6 cellular contexts compared by ENCODE assay signal in the genomic region with DNA sequence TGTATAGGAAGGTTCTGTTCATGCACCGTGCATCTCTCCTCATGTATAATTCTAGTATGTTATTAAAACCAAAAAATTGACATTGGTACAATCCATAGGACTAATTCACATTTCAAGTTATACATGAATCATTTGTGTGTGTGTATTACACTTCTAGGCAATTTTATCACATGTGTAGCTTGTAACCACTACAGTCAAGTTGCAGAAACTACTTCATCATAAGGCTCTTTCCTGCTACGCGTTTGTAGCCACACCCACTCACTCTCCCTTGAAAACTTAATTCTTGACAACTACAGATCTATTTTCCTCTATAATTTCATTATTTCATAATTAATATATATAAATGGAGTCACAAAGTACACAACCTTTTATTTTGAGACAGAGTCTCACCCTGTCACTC. TPM values are rescaled to one million over a fixed set of nuclear protein-coding genes. Genes with fewer than 3 reads are reported as not detected.
DNase-seq lines count a peak whose midpoint lies in the region; ATAC-seq and TF ChIP-seq lines count a peak whose summit lies in the region.
"Not testable (repeated sequence)": the region's sequence is repeated elsewhere in the genome, so short reads cannot be mapped to it uniquely, and the experiment has no call there.

No MANE protein-coding gene starts in this region.

- not testable (repeated sequence) for H3K27me3 ChIP-seq in trophoblast cell (ENCODE audit: insufficient read depth, low read length)

- peak overlapping the region; percentile 62 for H3K4ac ChIP-seq in trophoblast cell (ENCODE audit: low read depth, low read length)

- not testable (repeated sequence) for BruUV-seq in MCF 10A (replicated peaks; lab: Mats Ljungman, UMichigan)

- not testable (repeated sequence) for TF ChIP-seq CTCF in MCF 10A (IDR thresholded peaks at IDR 0.05; ENCODE audit: unreplicated experiment)

- not testable (repeated sequence) for H3K14ac ChIP-seq in trophoblast cell (ENCODE audit: low read length)

- not testable (repeated sequence) for H3K9ac ChIP-seq in trophoblast cell (ENCODE audit: low read length)

- not testable (repeated sequence) for H3K23ac ChIP-seq in trophoblast cell (ENCODE audit: low read length)

- not testable (repeated sequence) for H3K36me3 ChIP-seq in trophoblast cell (ENCODE audit: control insufficient read depth in 1 of 2, insufficient read depth in 2 of 2, low read length in 2 of 2)

- H3K79me2 ChIP-seq in trophoblast cell (ENCODE audit: control insufficient read depth, insufficient read depth, low read length, poor library complexity) = not testable (repeated sequence)

- H3K36me3 Mint-ChIP-seq in T-helper 1 cell treated with Interleukin-12 subunit alpha and Interleukin-12 subunit beta and Interleukin-4 antibody, amounts not matched to agents 30 μg/mL and 1 μg/mL, for 36 hours (ENCODE audit: low read depth); activated T-cell treated with anti-CD3 and anti-CD28 coated beads, Interleukin-2, amount 50 U/mL, for 72 hours (ENCODE audit: insufficient read depth in 2 of 2): not testable (repeated sequence)
- H3K36me3 Mint-ChIP-seq in MCF 10A (ENCODE audit: insufficient read depth, unreplicated experiment) (peaks cover 12% of the 10 kb centered on the region), memory B cell (peaks cover 14% of the 10 kb centered on the region)

- H3K79me1 ChIP-seq in trophoblast cell (ENCODE audit: low read length) = not testable (repeated sequence)

- H4K91ac ChIP-seq in trophoblast cell (ENCODE audit: low read depth, low read length) = not testable (repeated sequence)

- not testable (repeated sequence) for H2AK5ac ChIP-seq in trophoblast cell (ENCODE audit: low read length)

- not testable (repeated sequence) for H2BK5ac ChIP-seq in trophoblast cell (ENCODE audit: low read depth, low read length, poor library complexity)

- not testable (repeated sequence) for H3K4me3 ChIP-seq in trophoblast cell (ENCODE audit: low read depth, low read length)

- peaks cover 14% of the 10 kb centered on the region for H3K4me1 Mint-ChIP-seq in T-helper 1 cell treated with Interleukin-12 subunit alpha and Interleukin-12 subunit beta and Interleukin-4 antibody, amounts not matched to agents 30 μg/mL and 1 μg/mL, for 36 hours (ENCODE audit: low read depth)
- peaks cover 30% of the 10 kb centered on the region for H3K4me1 Mint-ChIP-seq in activated T-cell treated with anti-CD3 and anti-CD28 coated beads, Interleukin-2, amount 50 U/mL, for 72 hours (ENCODE audit: low read depth)
- H3K4me1 Mint-ChIP-seq in MCF 10A (ENCODE audit: insufficient read depth, unreplicated experiment) = not testable (repeated sequence)
- H3K4me1 Mint-ChIP-seq in memory B cell = peaks cover 14% of the 10 kb centered on the region

- H3K27ac ChIP-seq in trophoblast cell (ENCODE audit: low read depth, low read length) = not testable (repeated sequence)

- DNase-seq in activated T-cell treated with anti-CD3 and anti-CD28 coated beads, Interleukin-2, amount 50 U/mL, for 72 hours; MCF 10A (ENCODE audit: unreplicated experiment); memory B cell (ENCODE audit: low spot score in 2 of 2); trophoblast cell: not testable (repeated sequence)

- POLR2A ChIA-PET in MCF 10A (lab: Yijun Ruan, JAX) = interaction anchor here (0.7 kb wide), 1 partner anchor 824 kb away, joined by 3 read pairs; no protein-coding TSS in a partner anchor

- not testable (repeated sequence) for H3K4me1 ChIP-seq in trophoblast cell (ENCODE audit: control insufficient read depth in 1 of 2, insufficient read depth in 2 of 2, low read length in 2 of 2)

- CTCF ChIA-PET in MCF 10A (lab: Yijun Ruan, JAX) = not testable (repeated sequence)

- not testable (repeated sequence) for H3K9me3 ChIP-seq in trophoblast cell (ENCODE audit: insufficient read depth, low read depth, low read length)

- not testable (repeated sequence) for H3K4me3 Mint-ChIP-seq in T-helper 1 cell treated with Interleukin-12 subunit alpha and Interleukin-12 subunit beta and Interleukin-4 antibody, amounts not matched to agents 30 μg/mL and 1 μg/mL, for 36 hours; activated T-cell treated with anti-CD3 and anti-CD28 coated beads, Interleukin-2, amount 50 U/mL, for 72 hours; MCF 10A (ENCODE audit: unreplicated experiment); memory B cell

- intact Hi-C loops in MCF 10A (cut with micrococcal nuclease) = not testable (repeated sequence)

- not testable (repeated sequence) for H4K12ac ChIP-seq in trophoblast cell (ENCODE audit: low read depth, low read length)

- H3K18ac ChIP-seq in trophoblast cell (ENCODE audit: low read length) = not testable (repeated sequence)

- ATAC-seq in activated T-cell treated with anti-CD3 and anti-CD28 coated beads, Interleukin-2, amount 50 U/mL, for 72 hours (replicated peaks in 1 of 2) = peak; percentile 45 to 46
- peak; percentile 65 for ATAC-seq in esophagus mucosa
- ATAC-seq in memory B cell (ENCODE audit: low read depth) = not testable (repeated sequence)

- H3K9me3 Mint-ChIP-seq in T-helper 1 cell treated with Interleukin-12 subunit alpha and Interleukin-12 subunit beta and Interleukin-4 antibody, amounts not matched to agents 30 μg/mL and 1 μg/mL, for 36 hours; activated T-cell treated with anti-CD3 and anti-CD28 coated beads, Interleukin-2, amount 50 U/mL, for 72 hours; MCF 10A (ENCODE audit: unreplicated experiment); memory B cell: not testable (repeated sequence)

- WGBS in trophoblast cell (ENCODE audit: extremely low coverage, insufficient coverage, insufficient read length) = no CpG with 5 or more reads among the region's 3 CpGs

- not testable (repeated sequence) for H2BK12ac ChIP-seq in trophoblast cell (ENCODE audit: low read length)

- H4K8ac ChIP-seq in trophoblast cell (ENCODE audit: low read depth, low read length) = not testable (repeated sequence)

- H2AFZ ChIP-seq in trophoblast cell (ENCODE audit: insufficient read depth, low read length, poor library complexity) = not testable (repeated sequence)

- not testable (repeated sequence) for H2BK120ac ChIP-seq in trophoblast cell (ENCODE audit: insufficient read depth, low read length, poor library complexity)

- H3K27ac Mint-ChIP-seq in T-helper 1 cell treated with Interleukin-12 subunit alpha and Interleukin-12 subunit beta and Interleukin-4 antibody, amounts not matched to agents 30 μg/mL and 1 μg/mL, for 36 hours = peak overlapping the region; percentile 72
- H3K27ac Mint-ChIP-seq in activated T-cell treated with anti-CD3 and anti-CD28 coated beads, Interleukin-2, amount 50 U/mL, for 72 hours = not testable (repeated sequence)
- H3K27ac Mint-ChIP-seq in MCF 10A (ENCODE audit: low read depth, unreplicated experiment) (peak overlapping the region; percentile 70), memory B cell (peak overlapping the region; percentile 51)

- H3K4me2 ChIP-seq in trophoblast cell (ENCODE audit: low read length) = not testable (repeated sequence)

- not testable (repeated sequence) for H3K27me3 Mint-ChIP-seq in T-helper 1 cell treated with Interleukin-12 subunit alpha and Interleukin-12 subunit beta and Interleukin-4 antibody, amounts not matched to agents 30 μg/mL and 1 μg/mL, for 36 hours (ENCODE audit: low read depth); activated T-cell treated with anti-CD3 and anti-CD28 coated beads, Interleukin-2, amount 50 U/mL, for 72 hours (ENCODE audit: low read depth); MCF 10A (ENCODE audit: insufficient read depth, unreplicated experiment); memory B cell

RNA-seq across cellular contexts. Expression of a gene that starts 32.4 kb away (rescaled TPM):
- 10 to 100 TPM; 46.6 to 47.6 TPM for total RNA-seq in activated T-cell treated with anti-CD3 and anti-CD28 coated beads, Interleukin-2, amount 50 U/mL, for 72 hours
- total RNA-seq in MCF 10A (2022) = 44.5 and 56.1 TPM in 2 replicates
- 29.0 TPM for total RNA-seq in esophagus mucosa
- 21.3 and 22.8 TPM in 2 replicates for polyA plus RNA-seq in trophoblast cell (2013)
